In the genomic region with DNA sequence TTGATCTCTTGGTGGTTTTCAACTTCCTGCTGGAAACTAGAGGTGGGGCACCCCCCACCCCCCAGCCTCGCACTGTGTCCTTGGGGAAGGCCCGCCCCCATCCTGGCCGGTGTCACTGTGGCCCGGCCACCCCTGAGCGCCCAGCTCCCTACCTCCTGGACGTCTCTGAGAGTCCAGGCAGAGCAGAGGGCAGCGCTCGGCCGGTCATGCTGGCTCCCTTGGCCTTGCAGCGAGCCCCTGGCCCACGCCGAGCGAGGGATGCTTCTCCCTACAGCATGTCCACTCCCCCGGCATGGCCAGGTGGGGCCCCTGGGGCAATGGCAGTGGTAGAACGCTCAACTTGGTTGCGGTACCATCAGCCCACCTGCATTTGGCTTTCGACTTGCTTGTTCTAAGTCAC, we compare ENCODE assay signal across 2 cellular contexts.
TF ChIP-seq lines count a peak whose summit lies in the region.

No MANE protein-coding gene starts in this region.

TF ChIP-seq in GM12878, 131 proteins besides CTCF, POLR2A, EP300 and RAD21:
- TF ChIP-seq POLR2AphosphoS2 (IDR thresholded peaks at IDR 0.05; ENCODE audit: low read depth, low read length), result peak; percentile 54; the same call in 1 of the 2 replicates
- TF ChIP-seq, protein P1, sequence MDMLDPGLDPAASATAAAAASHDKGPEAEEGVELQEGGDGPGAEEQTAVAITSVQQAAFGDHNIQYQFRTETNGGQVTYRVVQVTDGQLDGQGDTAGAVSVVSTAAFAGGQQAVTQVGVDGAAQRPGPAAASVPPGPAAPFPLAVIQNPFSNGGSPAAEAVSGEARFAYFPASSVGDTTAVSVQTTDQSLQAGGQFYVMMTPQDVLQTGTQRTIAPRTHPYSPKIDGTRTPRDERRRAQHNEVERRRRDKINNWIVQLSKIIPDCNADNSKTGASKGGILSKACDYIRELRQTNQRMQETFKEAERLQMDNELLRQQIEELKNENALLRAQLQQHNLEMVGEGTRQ (IDR thresholded peaks at IDR 0.05; ENCODE audit: borderline replicate concordance, low read depth, low read length), result no peak

TF ChIP-seq in HepG2, 621 proteins besides CTCF, POLR2A, EP300 and RAD21:
- TF ChIP-seq, protein P2, sequence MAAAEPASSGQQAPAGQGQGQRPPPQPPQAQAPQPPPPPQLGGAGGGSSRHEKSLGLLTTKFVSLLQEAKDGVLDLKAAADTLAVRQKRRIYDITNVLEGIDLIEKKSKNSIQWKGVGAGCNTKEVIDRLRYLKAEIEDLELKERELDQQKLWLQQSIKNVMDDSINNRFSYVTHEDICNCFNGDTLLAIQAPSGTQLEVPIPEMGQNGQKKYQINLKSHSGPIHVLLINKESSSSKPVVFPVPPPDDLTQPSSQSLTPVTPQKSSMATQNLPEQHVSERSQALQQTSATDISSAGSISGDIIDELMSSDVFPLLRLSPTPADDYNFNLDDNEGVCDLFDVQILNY (CRISPR knock-in tag; conservative IDR thresholded peaks at IDR 0.05), result no peak
- TF ChIP-seq ZNF891 (CRISPR knock-in tag; IDR thresholded peaks at IDR 0.05) (no peak), AGO2 (optimal IDR thresholded peaks at IDR 0.05; ENCODE audit: low read depth, low read length) (peak; percentile 53)
